ENCODE assay signal across 9 cellular contexts in the genomic region with DNA sequence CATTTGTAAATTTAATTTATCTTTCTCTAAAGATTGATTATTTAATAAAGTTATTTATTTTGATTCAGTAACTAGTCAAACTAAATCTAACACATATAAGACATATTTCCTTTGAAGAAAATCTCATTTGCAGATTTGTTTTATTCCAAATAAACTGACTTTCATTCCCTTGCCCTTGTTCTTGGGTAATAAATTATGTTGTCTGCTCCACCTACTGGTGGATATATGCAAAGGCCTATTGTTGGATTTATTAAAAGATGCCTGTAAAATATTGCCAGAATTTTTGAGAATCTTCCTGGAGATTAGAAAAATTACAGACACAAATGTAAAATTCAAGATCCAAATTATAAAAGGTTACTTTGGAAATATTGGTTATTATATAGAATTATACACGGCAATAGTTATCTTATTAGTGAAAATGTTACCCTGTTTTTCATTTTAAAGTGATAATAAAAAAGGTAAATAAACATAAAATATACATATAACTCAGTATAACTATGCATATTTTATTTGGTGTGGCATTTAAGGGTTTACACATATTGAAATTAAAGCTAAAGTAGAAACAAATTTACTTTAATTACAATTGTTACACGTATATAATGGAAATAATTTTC.
A peak's percentile ranks its signal among the peaks of the same experiment; 100 is the strongest.
DNase-seq lines count a peak whose midpoint lies in the region; ATAC-seq, FAIRE-seq and TF ChIP-seq lines count a peak whose summit lies in the region.
"Had no signal": no experiment of that assay in that cellular context is flagged by ENCODE, and none has a peak within 500 bp of the region (broad histone marks: within the 10 kb centered on the region; RNA-seq: fewer than 3 reads in every experiment).

No MANE protein-coding gene starts in this region.

- no peaks in the 10 kb centered on the region for H3K9me1 ChIP-seq in keratinocyte (ENCODE audit: control insufficient read depth, extremely low read depth, insufficient read depth, low read length)

- H3K36me3 Mint-ChIP-seq in activated T-helper 17 cell treated with anti-CD3 and anti-CD28 coated beads, Interleukin-2, amount 50 U/mL, for 72 hours (ENCODE audit: low read depth) = no peaks in the 10 kb centered on the region

- H3K9me3 Mint-ChIP-seq in activated T-helper 17 cell treated with anti-CD3 and anti-CD28 coated beads, Interleukin-2, amount 50 U/mL, for 72 hours = no peaks in the 10 kb centered on the region
- H3K9me3 Mint-ChIP-seq: central memory CD8-positive, alpha-beta T cell had no signal

- no peaks in the 10 kb centered on the region for H4K20me1 ChIP-seq in keratinocyte (ENCODE audit: control insufficient read depth, extremely low read depth, insufficient read depth, low read length)

- no peak for FAIRE-seq in keratinocyte (lab: Jason Lieb, UNC)

- H3K27ac ChIP-seq in A673 (ENCODE audit: low read depth, low read length, poor library complexity, severe bottlenecking) = no peak overlapping the region
- no peak overlapping the region for H3K27ac ChIP-seq in WERI-Rb-1
- H3K27ac ChIP-seq in keratinocyte (ENCODE audit: control insufficient read depth, insufficient read depth, low read length) = no peak overlapping the region

- TF ChIP-seq CTCF in A673 (conservative IDR thresholded peaks at IDR 0.05; ENCODE audit: low read depth, low read length) (peak; percentile 83), WERI-Rb-1 (IDR thresholded peaks at IDR 0.05; ENCODE audit: low read depth, low read length) (peak; percentile 24; the same call in 1 of the 2 replicates), keratinocyte (optimal IDR thresholded peaks at IDR 0.05 in 1 of 3, IDR thresholded peaks at IDR 0.05 in 1 of 3, conservative IDR thresholded peaks at IDR 0.05 in 1 of 3; ENCODE audit: extremely low read depth in 1 of 3, insufficient read depth in 2 of 3, low read length in 3 of 3) (peak in 2 of 3 experiments; percentile 43 to 59)

- H3K79me2 ChIP-seq in keratinocyte (ENCODE audit: control insufficient read depth, insufficient read depth, low read length) = no peaks in the 10 kb centered on the region

- DNase-seq in A673 (ENCODE audit: low spot score) (peak; percentile 46), NCI-H1105 treated with DMSO at 0.1 percent for 48 hours (lab: John Stamatoyannopoulos, UW) (peak; percentile 66), WERI-Rb-1 (no peak), keratinocyte (ENCODE audit: low read depth, low spot score) (peak; percentile 5), NK-92 (lab: John Stamatoyannopoulos, UW; ENCODE audit: unreplicated experiment) (no peak), HK-2 (ENCODE audit: unreplicated experiment) (no peak)

- H3K4me1 Mint-ChIP-seq in activated T-helper 17 cell treated with anti-CD3 and anti-CD28 coated beads, Interleukin-2, amount 50 U/mL, for 72 hours = no peaks in the 10 kb centered on the region
- H3K4me1 Mint-ChIP-seq: central memory CD8-positive, alpha-beta T cell had no signal

- H3K36me3 ChIP-seq in A673 (ENCODE audit: insufficient read depth, low read length, poor library complexity, severe bottlenecking) = no peaks in the 10 kb centered on the region
- no peaks in the 10 kb centered on the region for H3K36me3 ChIP-seq in WERI-Rb-1
- H3K36me3 ChIP-seq in keratinocyte (ENCODE audit: control insufficient read depth in 2 of 2, extremely low read depth in 1 of 2, insufficient read depth in 2 of 2, low read length in 2 of 2) = no peaks in the 10 kb centered on the region

- POLR2A ChIA-PET in A673 (lab: Charles Lee; ENCODE audit: low non-redundant PET) = no interaction called here

- dilution Hi-C loops in keratinocyte (cut with MboI; ENCODE audit: extremely low pct_ligation_motif_present, low sequenced_read_pairs) = no loop called here

- no peak overlapping the region for H3K4me3 Mint-ChIP-seq in activated T-helper 17 cell treated with anti-CD3 and anti-CD28 coated beads, Interleukin-2, amount 50 U/mL, for 72 hours
- H3K4me3 Mint-ChIP-seq: central memory CD8-positive, alpha-beta T cell had no signal

- peak; percentile 80 for ATAC-seq in GM18511 (IDR thresholded peaks at IDR 0.05; ENCODE audit: unreplicated experiment)
- no peak for ATAC-seq in activated T-helper 17 cell treated with anti-CD3 and anti-CD28 coated beads, Interleukin-2, amount 50 U/mL, for 72 hours (replicated peaks)

- CTCF ChIA-PET in A673 (lab: Charles Lee) = no interaction called here

- H3K27me3 ChIP-seq in A673 (replicated peaks; ENCODE audit: insufficient read depth, low read depth, low read length, poor library complexity) (no peaks in the 10 kb centered on the region), WERI-Rb-1 (ENCODE audit: insufficient read depth, low read depth, severe bottlenecking) (no peaks in the 10 kb centered on the region), keratinocyte (ENCODE audit: control insufficient read depth, extremely low read depth, insufficient read depth, low read length) (no peaks in the 10 kb centered on the region)

- intact Hi-C loops in A673 (cut with micrococcal nuclease; ENCODE audit: unreplicated experiment) = loop anchor here (10.0 kb wide), 1 partner anchor 1752 kb away; no protein-coding TSS in a partner anchor

- no peak overlapping the region for H3K27ac Mint-ChIP-seq in activated T-helper 17 cell treated with anti-CD3 and anti-CD28 coated beads, Interleukin-2, amount 50 U/mL, for 72 hours

- no peak overlapping the region for H3K4me3 ChIP-seq in A673 (ENCODE audit: low read depth, low read length, poor library complexity, severe bottlenecking)
- no peak overlapping the region for H3K4me3 ChIP-seq in WERI-Rb-1 (ENCODE audit: low read depth, low read length)
- H3K4me3 ChIP-seq in keratinocyte (ENCODE audit: control insufficient read depth in 2 of 3, extremely low read depth in 1 of 3, insufficient read depth in 2 of 3, low read depth in 1 of 3, low read length in 3 of 3) = no peak overlapping the region

- BruUV-seq in A673 (replicated peaks; lab: Mats Ljungman, UMichigan) = no TSS peak

- H3K4me2 ChIP-seq in keratinocyte (ENCODE audit: control insufficient read depth, extremely low read depth, insufficient read depth, low read depth, low read length) = no peak overlapping the region

- H3K9ac ChIP-seq in keratinocyte (ENCODE audit: control insufficient read depth, extremely low read depth, insufficient read depth, low read length) = no peak overlapping the region

- H2AFZ ChIP-seq in keratinocyte (ENCODE audit: control insufficient read depth, low read length) = no peak overlapping the region

- no peaks in the 10 kb centered on the region for H3K9me3 ChIP-seq in A673 (ENCODE audit: low read depth, low read length, poor library complexity, severe bottlenecking)
- no peaks in the 10 kb centered on the region for H3K9me3 ChIP-seq in WERI-Rb-1 (ENCODE audit: severe bottlenecking)
- H3K9me3 ChIP-seq in keratinocyte (ENCODE audit: control insufficient read depth, low read depth, low read length) = no peaks in the 10 kb centered on the region

- no peaks in the 10 kb centered on the region for H3K27me3 Mint-ChIP-seq in activated T-helper 17 cell treated with anti-CD3 and anti-CD28 coated beads, Interleukin-2, amount 50 U/mL, for 72 hours
- H3K27me3 Mint-ChIP-seq: central memory CD8-positive, alpha-beta T cell had no signal

- H3K4me1 ChIP-seq in A673 (ENCODE audit: insufficient read depth, low read length, poor library complexity, severe bottlenecking) (no peaks in the 10 kb centered on the region), keratinocyte (ENCODE audit: control insufficient read depth, extremely low read depth, insufficient read depth, low read length) (no peaks in the 10 kb centered on the region)

Comparison
In these comparisons a context has a peak if more than half of its experiments do, and no peak if none do; other contexts are left out.
1. DNase-seq: peak in A673 (single experiment), NCI-H1105 treated with DMSO at 0.1 percent for 48 hours (single experiment) and keratinocyte (single experiment); none in WERI-Rb-1 (single experiment), NK-92 (single experiment) and HK-2 (single experiment).
2. CTCF ChIP-seq: peak in every context shown above with its lines; median percentile 83 in A673; 51 in keratinocyte; 24 in WERI-Rb-1.